10 cellular contexts compared by ENCODE assay signal in the genomic region with DNA sequence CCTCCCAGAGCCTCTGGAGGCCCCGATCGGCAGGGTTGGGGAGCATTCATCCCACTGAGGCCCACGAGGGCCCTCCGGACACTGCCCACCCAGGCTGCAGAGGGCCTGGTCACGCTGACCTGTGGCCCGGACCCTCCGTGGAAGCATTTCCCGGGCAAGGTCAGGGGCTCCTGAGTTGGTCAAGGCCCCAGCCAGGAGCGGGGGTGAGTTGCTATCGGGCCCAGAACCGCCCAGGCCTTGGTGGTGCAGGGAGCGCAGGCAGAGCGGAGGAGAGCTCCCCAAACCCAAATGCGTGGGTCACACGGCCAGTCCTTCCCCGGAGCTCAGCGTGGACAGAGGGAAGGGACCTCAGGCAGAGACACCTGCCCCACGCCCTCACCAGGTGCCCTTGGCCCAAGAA. TPM values are rescaled to one million over a fixed set of nuclear protein-coding genes. Genes with fewer than 3 reads are reported as not detected.
DNase-seq lines count a peak whose midpoint lies in the region; ATAC-seq and TF ChIP-seq lines count a peak whose summit lies in the region.
"Had no signal": no experiment of that assay in that cellular context is flagged by ENCODE, and none has a peak within 500 bp of the region (broad histone marks: within the 10 kb centered on the region; RNA-seq: fewer than 3 reads in every experiment).

No MANE protein-coding gene starts in this region.

- H3K27me3 ChIP-seq in neutrophil, result no peaks in the 10 kb centered on the region

- H3K27me3 Mint-ChIP-seq in activated T-cell treated with anti-CD3 and anti-CD28 coated beads, Interleukin-2, amount 50 U/mL, for 24 hours, result no peaks in the 10 kb centered on the region
- H3K27me3 Mint-ChIP-seq in HFFc6 (ENCODE audit: insufficient read depth), result peaks cover 3% of the 10 kb centered on the region
- H3K27me3 Mint-ChIP-seq in central memory CD8-positive, alpha-beta T cell, result no peaks in the 10 kb centered on the region
- H3K27me3 Mint-ChIP-seq in type B pancreatic cell, result no peaks in the 10 kb centered on the region

- H3K9me3 ChIP-seq in neutrophil, result no peaks in the 10 kb centered on the region

- peaks cover 67% of the 10 kb centered on the region for H3K36me3 Mint-ChIP-seq in activated T-cell treated with anti-CD3 and anti-CD28 coated beads, Interleukin-2, amount 50 U/mL, for 24 hours (ENCODE audit: low read depth)
- H3K36me3 Mint-ChIP-seq in HFFc6 (ENCODE audit: low read depth) (no peaks in the 10 kb centered on the region), type B pancreatic cell (no peaks in the 10 kb centered on the region)
- peaks cover 35% of the 10 kb centered on the region for H3K36me3 Mint-ChIP-seq in central memory CD8-positive, alpha-beta T cell (ENCODE audit: insufficient read depth)

- H3K4me1 Mint-ChIP-seq in activated T-cell treated with anti-CD3 and anti-CD28 coated beads, Interleukin-2, amount 50 U/mL, for 24 hours (ENCODE audit: low read depth), result peaks cover 50% of the 10 kb centered on the region
- H3K4me1 Mint-ChIP-seq in HFFc6 (ENCODE audit: low read depth) (peaks cover 13% of the 10 kb centered on the region; the same call in 1 of the 2 replicates), type B pancreatic cell (ENCODE audit: unreplicated experiment) (no peaks in the 10 kb centered on the region)
- H3K4me1 Mint-ChIP-seq in central memory CD8-positive, alpha-beta T cell, result peaks cover 15% of the 10 kb centered on the region

- peak overlapping the region; percentile 98 for H3K27ac Mint-ChIP-seq in activated T-cell treated with anti-CD3 and anti-CD28 coated beads, Interleukin-2, amount 50 U/mL, for 24 hours
- H3K27ac Mint-ChIP-seq in HFFc6 (no peak overlapping the region), type B pancreatic cell (no peak overlapping the region)
- H3K27ac Mint-ChIP-seq in central memory CD8-positive, alpha-beta T cell (ENCODE audit: low read depth), result no peak overlapping the region

- TF ChIP-seq CTCF in HFFc6 (IDR thresholded peaks at IDR 0.05) (no peak), neutrophil (IDR thresholded peaks at IDR 0.05) (no peak), type B pancreatic cell (conservative IDR thresholded peaks at IDR 0.05) (no peak)

- no peak for ATAC-seq in central memory CD8-positive, alpha-beta T cell (replicated peaks; ENCODE audit: extremely low read depth, poor library complexity, severe bottlenecking)

- H3K27ac ChIP-seq in neutrophil, result no peak overlapping the region

- peak overlapping the region; percentile 94 for H3K4me3 Mint-ChIP-seq in activated T-cell treated with anti-CD3 and anti-CD28 coated beads, Interleukin-2, amount 50 U/mL, for 24 hours
- H3K4me3 Mint-ChIP-seq in HFFc6, result 0 out of 2 replicates have a peak overlapping the region, but pooled peaks have one; percentile 91
- peak overlapping the region; percentile 81 for H3K4me3 Mint-ChIP-seq in central memory CD8-positive, alpha-beta T cell
- H3K4me3 Mint-ChIP-seq in type B pancreatic cell, result no peak overlapping the region

- H3K36me3 ChIP-seq in neutrophil, result peaks cover 65% of the 10 kb centered on the region

- H3K9me3 Mint-ChIP-seq in activated T-cell treated with anti-CD3 and anti-CD28 coated beads, Interleukin-2, amount 50 U/mL, for 24 hours, result no peaks in the 10 kb centered on the region
- H3K9me3 Mint-ChIP-seq in HFFc6 (no peaks in the 10 kb centered on the region), type B pancreatic cell (no peaks in the 10 kb centered on the region)
- H3K9me3 Mint-ChIP-seq in central memory CD8-positive, alpha-beta T cell, result no peaks in the 10 kb centered on the region

- peak overlapping the region; percentile 97 to 99 for H3K4me3 ChIP-seq in neutrophil (ENCODE audit: low read depth in 1 of 2, low read length in 1 of 2)

- H3K4me1 ChIP-seq in neutrophil (ENCODE audit: control insufficient read depth in 1 of 2, insufficient read depth in 1 of 2, low read depth in 1 of 2, low read length in 1 of 2), result peaks cover 39 to 42% of the 10 kb centered on the region in 2 experiments

- no peak for DNase-seq in activated T-cell treated with anti-CD3 and anti-CD28 coated beads, Interleukin-2, amount 50 U/mL, for 24 hours
- DNase-seq in activated T-cell treated with anti-CD3 and anti-CD28 coated beads for 4 hours (no peak), HFFc6 (no peak), D341Med (ENCODE audit: low spot score) (no peak), amygdala (lab: John Stamatoyannopoulos, UW) (no peak), type B pancreatic cell (ENCODE audit: extremely low spot score, unreplicated experiment) (no peak)
- no peak for DNase-seq in central memory CD8-positive, alpha-beta T cell (ENCODE audit: low spot score in 2 of 2)
- DNase-seq: NCI-H1436 treated with DMSO at 0.1 percent for 48 hours, RPMI8226 had no signal

RNA-seq across cellular contexts. Expression of a gene that starts 25.7 kb away (rescaled TPM):
- total RNA-seq in HFFc6 (2021; fragmentation: NEBNext Ultra II Directional; extraction: Animal tissue kit (Norgen Biotek cat#: 25700)), result 100 to 1,000 TPM; 193 to 237 (median 223) TPM
- 174 and 204 TPM in 2 replicates for total RNA-seq in type B pancreatic cell (ENCODE audit: low replicate concordance)

RNA-seq across cellular contexts. Expression of a gene that starts 34.4 kb away (rescaled TPM):
- 100 to 1,000 TPM; 224 to 289 (median 250) TPM for total RNA-seq in HFFc6 (2021; fragmentation: NEBNext Ultra II Directional; extraction: Animal tissue kit (Norgen Biotek cat#: 25700))
- 171 and 181 TPM in 2 replicates for total RNA-seq in type B pancreatic cell (ENCODE audit: low replicate concordance)

RNA-seq across cellular contexts. Expression of a gene that starts 44.5 kb away (rescaled TPM):
- 10 to 100 TPM; 33.7 to 49.8 (median 41.5) TPM for total RNA-seq in HFFc6 (2021; fragmentation: NEBNext Ultra II Directional; extraction: Animal tissue kit (Norgen Biotek cat#: 25700))
- total RNA-seq in type B pancreatic cell (ENCODE audit: low replicate concordance), result 45.5 and 60.7 TPM in 2 replicates
